In the genomic region with DNA sequence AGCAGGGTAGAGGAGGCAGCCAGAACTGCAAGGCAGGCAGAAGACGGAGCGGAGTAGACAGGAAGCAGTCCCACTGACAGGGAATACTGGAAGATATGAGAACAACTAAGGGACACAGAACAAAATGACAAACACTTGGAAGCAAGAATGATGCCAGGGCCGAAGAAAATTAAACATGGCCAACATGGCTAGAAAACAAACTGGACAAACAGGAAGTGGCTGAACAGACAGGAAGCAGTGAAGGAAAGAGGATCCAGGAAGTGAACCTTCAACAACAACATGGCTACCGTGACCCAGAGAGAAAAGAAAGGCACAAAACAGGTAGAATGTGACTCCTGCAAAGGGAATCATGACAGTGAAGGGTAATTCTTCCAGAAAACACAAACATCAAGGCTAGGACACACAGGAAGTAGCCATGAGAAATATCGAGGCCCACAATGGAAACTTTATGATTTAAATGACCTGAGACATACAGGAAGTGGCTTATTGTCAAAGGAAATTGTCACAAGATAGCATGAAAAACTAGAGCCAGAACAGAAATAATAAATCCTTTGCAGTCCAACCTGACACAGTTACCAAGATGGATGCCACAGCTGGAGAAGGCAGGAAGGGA, we compare ENCODE assay signal across 14 cellular contexts. TPM values are rescaled to one million over a fixed set of nuclear protein-coding genes. Genes with fewer than 3 reads are reported as not detected.
A peak's percentile ranks its signal among the peaks of the same experiment; 100 is the strongest.
DNase-seq lines count a peak whose midpoint lies in the region; ATAC-seq and TF ChIP-seq lines count a peak whose summit lies in the region.
"Had no signal": no experiment of that assay in that cellular context is flagged by ENCODE, and none has a peak within 500 bp of the region (broad histone marks: within the 10 kb centered on the region; RNA-seq: fewer than 3 reads in every experiment).

No MANE protein-coding gene starts in this region.

- no peak overlapping the region for H3K4me2 ChIP-seq in PC-3 (ENCODE audit: low read length)

- H3K4me1 ChIP-seq in PC-3 (ENCODE audit: insufficient read depth, low read length) (no peaks in the 10 kb centered on the region), testis (no peaks in the 10 kb centered on the region)

- peaks cover 13% of the 10 kb centered on the region for H3K9me3 Mint-ChIP-seq in activated naive CD4-positive, alpha-beta T cell treated with anti-CD3 and anti-CD28 coated beads for 36 hours
- H3K9me3 Mint-ChIP-seq in endothelial cell (ENCODE audit: unreplicated experiment): no peaks in the 10 kb centered on the region
- H3K9me3 Mint-ChIP-seq in stimulated activated naive CD8-positive, alpha-beta T cell treated with anti-CD3 and anti-CD28 coated beads, Interleukin-15, amount 100 ng/mL, for 72 hours: peaks cover 20 to 25% of the 10 kb centered on the region in 2 donors

- no peaks in the 10 kb centered on the region for H3K36me3 ChIP-seq in PC-3 (ENCODE audit: low read depth, low read length)
- no peaks in the 10 kb centered on the region for H3K36me3 ChIP-seq in testis (ENCODE audit: low read depth, missing control alignments)
- H3K36me3 ChIP-seq: heart right ventricle had no signal

- H2AFZ ChIP-seq in PC-3 (ENCODE audit: low read length): peak overlapping the region; percentile 82

- DNase-seq in activated naive CD4-positive, alpha-beta T cell treated with anti-CD3 and anti-CD28 coated beads for 36 hours: no peak
- no peak for DNase-seq in activated naive CD4-positive, alpha-beta T cell treated with anti-CD3 and anti-CD28 coated beads, Interleukin-2, amount 50 U/mL, for 16 hours
- DNase-seq in PC-3 (no peak), endothelial cell (ENCODE audit: low spot score) (no peak), caudate nucleus (lab: John Stamatoyannopoulos, UW) (no peak), testis (no peak), NCI-H526 (lab: John Stamatoyannopoulos, UW) (no peak)
- no peak for DNase-seq in stimulated activated naive CD8-positive, alpha-beta T cell treated with anti-CD3 and anti-CD28 coated beads, Interleukin-15, amount 100 ng/mL, for 72 hours
- DNase-seq: effector CD4-positive, alpha-beta T cell; GOT3; heart right ventricle; NCI-H1105; NK-92 treated with Interleukin-12 subunit alpha and Interleukin-12 subunit beta, amount 100 ng/mL, for 24 hours had no signal

- peaks cover 21% of the 10 kb centered on the region for H3K4me1 Mint-ChIP-seq in activated naive CD4-positive, alpha-beta T cell treated with anti-CD3 and anti-CD28 coated beads for 36 hours (ENCODE audit: low read depth)
- peaks cover 32% of the 10 kb centered on the region for H3K4me1 Mint-ChIP-seq in endothelial cell (ENCODE audit: unreplicated experiment)
- peaks cover 20% of the 10 kb centered on the region for H3K4me1 Mint-ChIP-seq in stimulated activated naive CD8-positive, alpha-beta T cell treated with anti-CD3 and anti-CD28 coated beads, Interleukin-15, amount 100 ng/mL, for 72 hours

- peaks cover 13% of the 10 kb centered on the region for H3K36me3 Mint-ChIP-seq in activated naive CD4-positive, alpha-beta T cell treated with anti-CD3 and anti-CD28 coated beads for 36 hours (ENCODE audit: low read depth)
- peaks cover 54% of the 10 kb centered on the region for H3K36me3 Mint-ChIP-seq in endothelial cell (ENCODE audit: low read depth, unreplicated experiment)
- H3K36me3 Mint-ChIP-seq: mesothelial cell of epicardium had no signal

- H3K9me3 ChIP-seq in PC-3 (ENCODE audit: low read length): no peaks in the 10 kb centered on the region
- H3K9me3 ChIP-seq in testis: no peaks in the 10 kb centered on the region

- POLR2A ChIA-PET in PC-3 (lab: Charles Lee; ENCODE audit: unreplicated experiment): no interaction called here

- no peaks in the 10 kb centered on the region for H4K20me1 ChIP-seq in PC-3 (ENCODE audit: low read length)

- H3K9ac ChIP-seq in PC-3 (ENCODE audit: low read length): no peak overlapping the region

- no peaks in the 10 kb centered on the region for H3F3A ChIP-seq in PC-3 (ENCODE audit: low read length, unreplicated experiment)

- H3K27me3 Mint-ChIP-seq in activated naive CD4-positive, alpha-beta T cell treated with anti-CD3 and anti-CD28 coated beads for 36 hours (ENCODE audit: low read depth): no peaks in the 10 kb centered on the region
- peaks cover 14% of the 10 kb centered on the region for H3K27me3 Mint-ChIP-seq in endothelial cell (ENCODE audit: unreplicated experiment)
- H3K27me3 Mint-ChIP-seq in stimulated activated naive CD8-positive, alpha-beta T cell treated with anti-CD3 and anti-CD28 coated beads, Interleukin-15, amount 100 ng/mL, for 72 hours: peaks cover 8% of the 10 kb centered on the region

- no peaks in the 10 kb centered on the region for H3K9me2 ChIP-seq in PC-3 (replicated peaks; ENCODE audit: low read length)

- no peak overlapping the region for H3K4me3 Mint-ChIP-seq in activated naive CD4-positive, alpha-beta T cell treated with anti-CD3 and anti-CD28 coated beads for 36 hours
- peak overlapping the region; percentile 73 for H3K4me3 Mint-ChIP-seq in endothelial cell (ENCODE audit: unreplicated experiment)
- peak overlapping the region; percentile 56 to 66 for H3K4me3 Mint-ChIP-seq in stimulated activated naive CD8-positive, alpha-beta T cell treated with anti-CD3 and anti-CD28 coated beads, Interleukin-15, amount 100 ng/mL, for 72 hours
- H3K4me3 Mint-ChIP-seq: mesothelial cell of epicardium had no signal

- H3K4me3 ChIP-seq in PC-3 (ENCODE audit: low read length): no peak overlapping the region
- H3K4me3 ChIP-seq in testis: no peak overlapping the region
- H3K4me3 ChIP-seq: heart right ventricle had no signal

- H3K27ac ChIP-seq in PC-3 (ENCODE audit: low read length): no peak overlapping the region
- H3K27ac ChIP-seq in caudate nucleus (ENCODE audit: low read depth, low read length): no peak overlapping the region
- no peak overlapping the region for H3K27ac ChIP-seq in testis

- 86 to 89% methylated on average over 5 of the region's 5 CpGs for WGBS in testis, 2 donors

- CTCF ChIA-PET in activated naive CD4-positive, alpha-beta T cell treated with anti-CD3 and anti-CD28 coated beads for 36 hours (lab: Charles Lee): interaction anchor here (0.6 to 1.7 kb wide), 9 partner anchors 12 to 198 kb away, joined by 3 to 8 read pairs (median 4); a partner anchor contains a TSS
- CTCF ChIA-PET in PC-3 (lab: Charles Lee): no interaction called here

- peak overlapping the region; percentile 87 for H3K27ac Mint-ChIP-seq in activated naive CD4-positive, alpha-beta T cell treated with anti-CD3 and anti-CD28 coated beads for 36 hours
- H3K27ac Mint-ChIP-seq in endothelial cell (ENCODE audit: unreplicated experiment): peak overlapping the region; percentile 99
- H3K27ac Mint-ChIP-seq in stimulated activated naive CD8-positive, alpha-beta T cell treated with anti-CD3 and anti-CD28 coated beads, Interleukin-15, amount 100 ng/mL, for 72 hours: peak overlapping the region; percentile 99
- H3K27ac Mint-ChIP-seq: mesothelial cell of epicardium had no signal

- no peak for ATAC-seq in PC-3
- peak; percentile 45 for ATAC-seq in stimulated activated naive CD8-positive, alpha-beta T cell treated with anti-CD3 and anti-CD28 coated beads, Interleukin-15, amount 100 ng/mL, for 72 hours
- ATAC-seq: heart right ventricle had no signal

- intact Hi-C loops in activated naive CD4-positive, alpha-beta T cell treated with anti-CD3 and anti-CD28 coated beads for 36 hours (cut with micrococcal nuclease): no loop called here
- intact Hi-C loops in PC-3 (cut with micrococcal nuclease) (no loop called here), testis (cut with DNase I; ENCODE audit: low total_unique reads) (no loop called here)

- TF ChIP-seq POLR2A in testis (IDR thresholded peaks at IDR 0.05): no peak

- BruUV-seq in PC-3 (replicated peaks; lab: Mats Ljungman, UMichigan): no TSS peak

- no peaks in the 10 kb centered on the region for H3K79me2 ChIP-seq in PC-3 (ENCODE audit: low read length)

- TF ChIP-seq CTCF in PC-3 (conservative IDR thresholded peaks at IDR 0.05; ENCODE audit: low read depth, low read length) (no peak), endothelial cell (IDR thresholded peaks at IDR 0.05; ENCODE audit: unreplicated experiment) (no peak), testis (IDR thresholded peaks at IDR 0.05) (no peak)

- H3K27me3 ChIP-seq in PC-3 (ENCODE audit: low read length) (no peaks in the 10 kb centered on the region), testis (no peaks in the 10 kb centered on the region)
- H3K27me3 ChIP-seq: heart right ventricle had no signal

RNA-seq across cellular contexts. Expression of a gene that starts 9.1 kb away (rescaled TPM):
- 1 to 10 TPM in 1 of 2 experiments, under 1 TPM in 1; 0.88 to 1.4 TPM for total RNA-seq in activated naive CD4-positive, alpha-beta T cell treated with anti-CD3 and anti-CD28 coated beads for 36 hours
- total RNA-seq in PC-3 (2014; rRNA removed): 0.58 and 0.63 TPM in 2 replicates
- 127 TPM for total RNA-seq in endothelial cell (ENCODE audit: unreplicated experiment)
- 1 to 10 TPM; 8.6 to 8.8 TPM for total RNA-seq in testis
- 8.2 TPM for polyA plus RNA-seq in testis (ENCODE audit: insufficient read depth, low read depth, low replicate concordance)

RNA-seq across cellular contexts. Expression of a gene that starts 17.3 kb away (rescaled TPM):
- 10 to 100 TPM; 50.4 to 50.6 TPM for total RNA-seq in activated naive CD4-positive, alpha-beta T cell treated with anti-CD3 and anti-CD28 coated beads for 36 hours
- total RNA-seq in PC-3 (2014; rRNA removed) (24.0 and 30.9 TPM in 2 replicates), endothelial cell (ENCODE audit: unreplicated experiment) (35.8 TPM), testis (10 to 100 TPM; 42.9 to 47.3 TPM)
- 45.2 TPM for polyA plus RNA-seq in testis (ENCODE audit: insufficient read depth, low read depth, low replicate concordance)

RNA-seq across cellular contexts. Expression of a gene that starts 17.5 kb away (rescaled TPM):
- 10 to 100 TPM; 35.9 to 39.5 TPM for total RNA-seq in activated naive CD4-positive, alpha-beta T cell treated with anti-CD3 and anti-CD28 coated beads for 36 hours
- total RNA-seq in PC-3 (2014; rRNA removed): 128 and 149 TPM in 2 replicates
- total RNA-seq in endothelial cell (ENCODE audit: unreplicated experiment): 108 TPM
- total RNA-seq in testis: 10 to 100 TPM; 79.1 to 85.7 TPM
- 87.7 TPM for polyA plus RNA-seq in testis (ENCODE audit: insufficient read depth, low read depth, low replicate concordance)

RNA-seq across cellular contexts. Expression of a gene that starts 21.3 kb away (rescaled TPM):
- 10 to 100 TPM; 31.3 to 33.5 TPM for total RNA-seq in activated naive CD4-positive, alpha-beta T cell treated with anti-CD3 and anti-CD28 coated beads for 36 hours
- total RNA-seq in PC-3 (2014; rRNA removed) (4.2 and 6.2 TPM in 2 replicates), endothelial cell (ENCODE audit: unreplicated experiment) (6.5 TPM), testis (10 to 100 TPM; 25.4 to 26.3 TPM)
- 11.2 TPM for polyA plus RNA-seq in testis (ENCODE audit: insufficient read depth, low read depth, low replicate concordance)

RNA-seq across cellular contexts. Expression of a gene that starts 25.1 kb away (rescaled TPM):
- 10 to 100 TPM; 17.1 to 18.2 TPM for total RNA-seq in activated naive CD4-positive, alpha-beta T cell treated with anti-CD3 and anti-CD28 coated beads for 36 hours
- total RNA-seq in PC-3 (2014; rRNA removed) (23.3 and 37.5 TPM in 2 replicates), endothelial cell (ENCODE audit: unreplicated experiment) (19.6 TPM), testis (10 to 100 TPM; 36.2 to 38.0 TPM)
- 60.2 TPM for polyA plus RNA-seq in testis (ENCODE audit: insufficient read depth, low read depth, low replicate concordance)

Comparison
In these comparisons a context has a peak if more than half of its experiments do, and no peak if none do; other contexts are left out.
1. RNA of a gene that starts 9.1 kb away (total RNA-seq): 127 TPM in endothelial cell (single experiment); 8.6 to 8.8 TPM in testis, 0.88 to 1.4 TPM in activated naive CD4-positive, alpha-beta T cell treated with anti-CD3 and anti-CD28 coated beads for 36 hours and 0.58 to 0.63 TPM in PC-3; every median in the first group is over 10 times any median in the second.
2. Peak in every context shown above with its lines, with median percentiles within 50 percentile points of each other: H3K27ac Mint-ChIP-seq.